In the genomic region with DNA sequence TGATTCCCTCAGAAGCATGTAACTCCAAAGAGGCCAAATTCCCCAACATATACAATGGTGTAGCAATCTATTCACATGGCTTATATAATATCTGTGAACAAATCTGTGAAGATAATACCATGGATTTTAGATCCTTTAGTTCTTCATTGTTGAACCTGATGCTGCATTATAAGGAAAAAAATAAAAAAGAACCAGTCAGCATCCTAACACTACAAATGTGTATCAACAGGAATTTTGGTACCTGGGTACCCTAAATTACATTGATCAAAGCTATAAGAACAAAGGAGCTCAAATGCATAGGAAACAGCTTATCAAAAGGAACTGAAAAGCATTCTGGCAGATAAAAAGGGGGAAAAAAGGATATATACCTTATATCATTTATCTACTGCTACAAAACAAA, we compare ENCODE assay signal across 14 cellular contexts.
DNase-seq lines count a peak whose midpoint lies in the region; ATAC-seq and TF ChIP-seq lines count a peak whose summit lies in the region.
"Had no signal": no experiment of that assay in that cellular context is flagged by ENCODE, and none has a peak within 500 bp of the region (broad histone marks: within the 10 kb centered on the region; RNA-seq: fewer than 3 reads in every experiment).

No MANE protein-coding gene starts in this region.

- H3K23ac ChIP-seq in mesendoderm (ENCODE audit: low read length): no peak overlapping the region

- H2BK15ac ChIP-seq in mesendoderm (replicated peaks; ENCODE audit: low read depth): no peak overlapping the region

- H3K4me1 Mint-ChIP-seq in CD8-positive, alpha-beta memory T cell: peaks cover 7 to 13% (median 11%) of the 10 kb centered on the region in 3 donors
- H3K4me1 Mint-ChIP-seq: GM23338 had no signal

- H4K8ac ChIP-seq in mesendoderm (ENCODE audit: low read depth, low read length): no peak overlapping the region

- no peaks in the 10 kb centered on the region for H3K79me1 ChIP-seq in mesendoderm (ENCODE audit: low read length)

- peaks cover 4 to 23% (median 11%) of the 10 kb centered on the region in 3 donors for H3K36me3 Mint-ChIP-seq in CD8-positive, alpha-beta memory T cell

- peak overlapping the region; percentile 61 for H3K27ac ChIP-seq in mammary epithelial cell (ENCODE audit: insufficient read depth, low read depth, low read length)
- no peak overlapping the region for H3K27ac ChIP-seq in breast epithelium
- H3K27ac ChIP-seq in RWPE2 (ENCODE audit: poor library complexity, severe bottlenecking): peak overlapping the region; percentile 68
- peak overlapping the region; percentile 53 for H3K27ac ChIP-seq in foreskin keratinocyte
- no peak overlapping the region for H3K27ac ChIP-seq in CD8-positive, alpha-beta memory T cell (ENCODE audit: low read depth, low read length)
- H3K27ac ChIP-seq in mesendoderm (ENCODE audit: low read depth, low read length): no peak overlapping the region
- H3K27ac ChIP-seq: 22Rv1, BLaER1 had no signal

- H3K4me3 ChIP-seq in mammary epithelial cell (replicated peaks in 1 of 3; ENCODE audit: insufficient read depth in 1 of 3, low read depth in 2 of 3, low read length in 3 of 3) (no peak overlapping the region), breast epithelium (no peak overlapping the region), RWPE2 (ENCODE audit: severe bottlenecking) (no peak overlapping the region), mesendoderm (ENCODE audit: low read length) (no peak overlapping the region)
- no peak overlapping the region for H3K4me3 ChIP-seq in CD8-positive, alpha-beta memory T cell (ENCODE audit: low read length)
- H3K4me3 ChIP-seq: BLaER1, GM23338 had no signal

- H3K36me3 ChIP-seq in mammary epithelial cell (ENCODE audit: insufficient read depth, low read length): no peaks in the 10 kb centered on the region
- H3K36me3 ChIP-seq in breast epithelium: no peaks in the 10 kb centered on the region
- H3K36me3 ChIP-seq in RWPE2 (ENCODE audit: low read depth): no peaks in the 10 kb centered on the region
- H3K36me3 ChIP-seq in CD8-positive, alpha-beta memory T cell (ENCODE audit: insufficient read depth, low read length): no peaks in the 10 kb centered on the region
- no peaks in the 10 kb centered on the region for H3K36me3 ChIP-seq in mesendoderm (ENCODE audit: control insufficient read depth, insufficient read depth, low read length)
- H3K36me3 ChIP-seq: BLaER1 had no signal

- no peak overlapping the region for H4K5ac ChIP-seq in mesendoderm (ENCODE audit: low read length)

- ATAC-seq in RWPE2 (ENCODE audit: low read depth): peak; percentile 20; the same call in 2 of the 3 replicates
- ATAC-seq in foreskin keratinocyte: no peak
- no peak for ATAC-seq in GM21390 (IDR thresholded peaks at IDR 0.05; ENCODE audit: unreplicated experiment)
- ATAC-seq: GM23338 had no signal

- H3K4me2 ChIP-seq in mammary epithelial cell (ENCODE audit: insufficient read depth, low read depth, low read length) (peak overlapping the region; percentile 66), mesendoderm (ENCODE audit: low read length) (no peak overlapping the region)
- H3K4me2 ChIP-seq: BLaER1, GM23338 had no signal

- dilution Hi-C loops in mammary epithelial cell (cut with HindIII; ENCODE audit: low sequenced_read_pairs): no loop called here

- H3K4me1 ChIP-seq in mammary epithelial cell (ENCODE audit: insufficient read depth, low read length): peaks cover 12% of the 10 kb centered on the region
- H3K4me1 ChIP-seq in breast epithelium: no peaks in the 10 kb centered on the region
- H3K4me1 ChIP-seq in RWPE2 (ENCODE audit: insufficient read depth, poor library complexity, severe bottlenecking): peaks cover 18% of the 10 kb centered on the region
- H3K4me1 ChIP-seq in foreskin keratinocyte: peaks cover 15% of the 10 kb centered on the region
- H3K4me1 ChIP-seq in CD8-positive, alpha-beta memory T cell (ENCODE audit: insufficient read depth, low read length): no peaks in the 10 kb centered on the region
- H3K4me1 ChIP-seq in mesendoderm (ENCODE audit: control insufficient read depth, low read depth, low read length): no peaks in the 10 kb centered on the region
- H3K4me1 ChIP-seq: BLaER1 had no signal

- H3K27me3 ChIP-seq in mammary epithelial cell (ENCODE audit: insufficient read depth, low read length) (no peaks in the 10 kb centered on the region), breast epithelium (no peaks in the 10 kb centered on the region), RWPE2 (ENCODE audit: insufficient read depth, poor library complexity, severe bottlenecking) (no peaks in the 10 kb centered on the region), foreskin keratinocyte (no peaks in the 10 kb centered on the region), mesendoderm (ENCODE audit: insufficient read depth, low read length, poor library complexity) (no peaks in the 10 kb centered on the region)
- no peaks in the 10 kb centered on the region for H3K27me3 ChIP-seq in CD8-positive, alpha-beta memory T cell (ENCODE audit: insufficient read depth, low read length, poor library complexity, severe bottlenecking)
- H3K27me3 ChIP-seq: BLaER1 had no signal

- no peak overlapping the region for H2BK5ac ChIP-seq in mesendoderm (ENCODE audit: low read length)

- no peak overlapping the region for H3K4ac ChIP-seq in mesendoderm (ENCODE audit: low read depth, low read length)

- TF ChIP-seq CTCF in mammary epithelial cell (conservative IDR thresholded peaks at IDR 0.05 in 1 of 2, IDR thresholded peaks at IDR 0.05 in 1 of 2; ENCODE audit: extremely low read depth in 1 of 2, insufficient read depth in 1 of 2, low read depth in 1 of 2, low read length in 2 of 2): no peak
- no peak for TF ChIP-seq CTCF in breast epithelium (IDR thresholded peaks at IDR 0.05)
- no peak for TF ChIP-seq CTCF in RWPE2 (IDR thresholded peaks at IDR 0.05; ENCODE audit: poor library complexity, severe bottlenecking)
- TF ChIP-seq CTCF in foreskin keratinocyte (conservative IDR thresholded peaks at IDR 0.05): no peak

- H2BK120ac ChIP-seq in mesendoderm (ENCODE audit: low read depth, low read length): no peak overlapping the region

- H3K9me3 ChIP-seq in mammary epithelial cell (replicated peaks; ENCODE audit: insufficient read depth, low read length): no peaks in the 10 kb centered on the region
- peaks cover 11% of the 10 kb centered on the region in 2 donors for H3K9me3 ChIP-seq in breast epithelium
- no peaks in the 10 kb centered on the region for H3K9me3 ChIP-seq in RWPE2 (ENCODE audit: severe bottlenecking)
- H3K9me3 ChIP-seq in CD8-positive, alpha-beta memory T cell (ENCODE audit: low read length): no peaks in the 10 kb centered on the region

- no peaks in the 10 kb centered on the region for H4K20me1 ChIP-seq in mammary epithelial cell (ENCODE audit: insufficient read depth, low read length)
- H4K20me1 ChIP-seq: BLaER1 had no signal

- H3K27me3 Mint-ChIP-seq in CD8-positive, alpha-beta memory T cell: no peaks in the 10 kb centered on the region

- no peak overlapping the region for H3K18ac ChIP-seq in mesendoderm (ENCODE audit: low read length)

- intact Hi-C loops in mammary epithelial cell (cut with micrococcal nuclease): loop anchor here (5.0 kb wide), 1 partner anchor 64 kb away; a partner anchor contains a TSS
- intact Hi-C loops in breast epithelium (cut with DNase I; ENCODE audit: low total_unique reads): no loop called here

- no TSS peak for BruUV-seq in mammary epithelial cell (replicated peaks; lab: Mats Ljungman, UMichigan)

- H3K9ac ChIP-seq in mammary epithelial cell (ENCODE audit: insufficient read depth, low read length) (no peak overlapping the region), mesendoderm (ENCODE audit: low read length) (no peak overlapping the region)
- H3K9ac ChIP-seq: BLaER1 had no signal

- H3K56ac ChIP-seq in mesendoderm (ENCODE audit: low read length): no peak overlapping the region

- H3K79me2 ChIP-seq in mammary epithelial cell (ENCODE audit: insufficient read depth, low read length) (no peaks in the 10 kb centered on the region), mesendoderm (ENCODE audit: control insufficient read depth, insufficient read depth, low read length) (no peaks in the 10 kb centered on the region)

- H2AFZ ChIP-seq in mammary epithelial cell (ENCODE audit: low read depth, low read length): no peak overlapping the region
- H2AFZ ChIP-seq: GM23338 had no signal

- peak; percentile 31 for DNase-seq in mammary epithelial cell
- DNase-seq in breast epithelium (ENCODE audit: low spot score in 2 of 2): no peak
- DNase-seq in RWPE2 (ENCODE audit: low spot score): no peak
- DNase-seq in foreskin keratinocyte: peak in 1 of 2 donors; percentile 42
- no peak for DNase-seq in retina
- DNase-seq in CD8-positive, alpha-beta memory T cell: no peak
- DNase-seq in mesendoderm: no peak
- DNase-seq: AML-193, H7, KG1 had no signal

- H3K27ac Mint-ChIP-seq in CD8-positive, alpha-beta memory T cell: no peak overlapping the region
- H3K27ac Mint-ChIP-seq: GM23338 had no signal

- no peak for TF ChIP-seq POLR2A in breast epithelium (IDR thresholded peaks at IDR 0.05)

- H3K9me3 Mint-ChIP-seq in CD8-positive, alpha-beta memory T cell: peaks cover 0 to 6% (median 0%) of the 10 kb centered on the region in 5 donors

- CTCF ChIA-PET in mammary epithelial cell (lab: Charles Lee; ENCODE audit: low non-redundant PET): no interaction called here
- CTCF ChIA-PET in CD8-positive, alpha-beta memory T cell (lab: Charles Lee): no interaction called here

- in situ Hi-C loops in mammary epithelial cell (cut with MboI; ENCODE audit: low sequenced_read_pairs in 2 of 2): loop anchor here in 1 of 2 donors (25.0 kb wide), 1 partner anchor 411 kb away; a partner anchor contains a TSS

- POLR2A ChIA-PET in CD8-positive, alpha-beta memory T cell (lab: Charles Lee): no interaction called here

- H3K4me3 Mint-ChIP-seq in CD8-positive, alpha-beta memory T cell: no peak overlapping the region
- H3K4me3 Mint-ChIP-seq: GM23338 had no signal

- no peak overlapping the region for H2AK5ac ChIP-seq in mesendoderm (ENCODE audit: low read length)

Comparison
In these comparisons a context has a peak if more than half of its experiments do, and no peak if none do; other contexts are left out.
1. H3K27ac ChIP-seq: peak in mammary epithelial cell (single experiment), RWPE2 (single experiment) and foreskin keratinocyte (single experiment); none in breast epithelium (0 of 2), CD8-positive, alpha-beta memory T cell (single experiment) and mesendoderm (single experiment).